Comparison of ENCODE assay signal across 1 cellular context in the genomic region with DNA sequence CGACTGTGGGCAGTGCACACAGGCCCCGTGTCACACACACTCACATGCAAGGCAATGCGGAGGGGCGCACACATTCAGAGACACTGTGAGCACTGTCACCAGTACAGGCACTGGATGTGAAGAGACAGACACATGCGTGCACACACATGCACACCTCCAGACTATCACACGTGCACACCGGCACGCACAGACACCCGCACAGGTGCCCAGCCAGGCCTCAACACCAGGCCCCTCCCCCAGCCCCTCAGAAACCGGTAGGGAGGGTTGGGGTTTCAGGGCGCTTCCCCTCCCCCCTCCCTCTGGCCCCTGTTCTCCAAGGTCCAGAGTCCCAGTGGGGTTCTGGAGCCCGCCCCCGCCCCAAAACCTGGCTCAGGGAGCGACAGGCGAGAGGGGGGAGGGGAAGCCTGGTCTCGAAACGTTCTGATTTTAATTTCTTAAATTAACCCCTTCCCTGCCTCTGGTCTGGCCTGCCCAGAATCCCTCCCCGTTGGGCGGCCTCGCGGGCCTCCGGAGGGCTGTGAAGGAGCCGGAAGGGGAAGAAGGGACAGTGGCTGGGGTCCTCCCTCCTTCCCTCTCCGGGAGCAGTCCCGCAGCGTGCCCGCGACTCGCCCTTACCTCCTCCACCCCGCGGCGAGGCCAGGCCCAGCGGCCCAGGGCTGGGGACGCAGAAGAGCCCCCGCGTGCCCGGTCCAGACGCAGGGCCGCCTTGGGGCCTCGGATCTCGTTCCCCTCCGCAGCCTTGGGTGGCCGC.
TF ChIP-seq lines count a peak whose summit lies in the region.

No MANE protein-coding gene starts in this region.

TF ChIP-seq in GM12878, 131 proteins besides CTCF, POLR2A, EP300 and RAD21 (continues in another document):
- no peak for TF ChIP-seq SUPT20H (IDR thresholded peaks at IDR 0.05; ENCODE audit: borderline replicate concordance, control insufficient read depth, low read depth, low read length)
- no peak for TF ChIP-seq MYB (IDR thresholded peaks at IDR 0.05; ENCODE audit: borderline replicate concordance, low read depth, low read length)
- TF ChIP-seq SUZ12 (IDR thresholded peaks at IDR 0.05; ENCODE audit: unreplicated experiment): no peak
- TF ChIP-seq MEF2B (IDR thresholded peaks at IDR 0.05; ENCODE audit: partially characterized antibody, poor library complexity, severe bottlenecking): peak; percentile 18
- TF ChIP-seq IKZF2 (IDR thresholded peaks at IDR 0.05): 0 out of 4 replicates have a peak, but pooled peaks of 1 of the 2 experiments have one; percentile 19
- no peak for TF ChIP-seq TAF1 (IDR thresholded peaks at IDR 0.05; ENCODE audit: borderline replicate concordance, low read depth, low read length)
- no peak for TF ChIP-seq SREBF2 (IDR thresholded peaks at IDR 0.05; ENCODE audit: low read length)
- TF ChIP-seq, protein P1, sequence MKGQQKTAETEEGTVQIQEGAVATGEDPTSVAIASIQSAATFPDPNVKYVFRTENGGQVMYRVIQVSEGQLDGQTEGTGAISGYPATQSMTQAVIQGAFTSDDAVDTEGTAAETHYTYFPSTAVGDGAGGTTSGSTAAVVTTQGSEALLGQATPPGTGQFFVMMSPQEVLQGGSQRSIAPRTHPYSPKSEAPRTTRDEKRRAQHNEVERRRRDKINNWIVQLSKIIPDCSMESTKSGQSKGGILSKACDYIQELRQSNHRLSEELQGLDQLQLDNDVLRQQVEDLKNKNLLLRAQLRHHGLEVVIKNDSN (IDR thresholded peaks at IDR 0.05; ENCODE audit: borderline replicate concordance, extremely low read length, insufficient read depth, low read depth, low read length): no peak
- TF ChIP-seq YY1 (IDR thresholded peaks at IDR 0.05; ENCODE audit: low read depth, low read length): no peak; the same call in 1 of the 2 replicates
- no peak for TF ChIP-seq HDAC2 (IDR thresholded peaks at IDR 0.05)
- TF ChIP-seq, protein P2, sequence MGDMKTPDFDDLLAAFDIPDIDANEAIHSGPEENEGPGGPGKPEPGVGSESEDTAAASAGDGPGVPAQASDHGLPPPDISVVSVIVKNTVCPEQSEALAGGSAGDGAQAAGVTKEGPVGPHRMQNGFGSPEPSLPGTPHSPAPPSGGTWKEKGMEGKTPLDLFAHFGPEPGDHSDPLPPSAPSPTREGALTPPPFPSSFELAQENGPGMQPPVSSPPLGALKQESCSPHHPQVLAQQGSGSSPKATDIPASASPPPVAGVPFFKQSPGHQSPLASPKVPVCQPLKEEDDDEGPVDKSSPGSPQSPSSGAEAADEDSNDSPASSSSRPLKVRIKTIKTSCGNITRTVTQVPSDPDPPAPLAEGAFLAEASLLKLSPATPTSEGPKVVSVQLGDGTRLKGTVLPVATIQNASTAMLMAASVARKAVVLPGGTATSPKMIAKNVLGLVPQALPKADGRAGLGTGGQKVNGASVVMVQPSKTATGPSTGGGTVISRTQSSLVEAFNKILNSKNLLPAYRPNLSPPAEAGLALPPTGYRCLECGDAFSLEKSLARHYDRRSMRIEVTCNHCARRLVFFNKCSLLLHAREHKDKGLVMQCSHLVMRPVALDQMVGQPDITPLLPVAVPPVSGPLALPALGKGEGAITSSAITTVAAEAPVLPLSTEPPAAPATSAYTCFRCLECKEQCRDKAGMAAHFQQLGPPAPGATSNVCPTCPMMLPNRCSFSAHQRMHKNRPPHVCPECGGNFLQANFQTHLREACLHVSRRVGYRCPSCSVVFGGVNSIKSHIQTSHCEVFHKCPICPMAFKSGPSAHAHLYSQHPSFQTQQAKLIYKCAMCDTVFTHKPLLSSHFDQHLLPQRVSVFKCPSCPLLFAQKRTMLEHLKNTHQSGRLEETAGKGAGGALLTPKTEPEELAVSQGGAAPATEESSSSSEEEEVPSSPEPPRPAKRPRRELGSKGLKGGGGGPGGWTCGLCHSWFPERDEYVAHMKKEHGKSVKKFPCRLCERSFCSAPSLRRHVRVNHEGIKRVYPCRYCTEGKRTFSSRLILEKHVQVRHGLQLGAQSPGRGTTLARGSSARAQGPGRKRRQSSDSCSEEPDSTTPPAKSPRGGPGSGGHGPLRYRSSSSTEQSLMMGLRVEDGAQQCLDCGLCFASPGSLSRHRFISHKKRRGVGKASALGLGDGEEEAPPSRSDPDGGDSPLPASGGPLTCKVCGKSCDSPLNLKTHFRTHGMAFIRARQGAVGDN (IDR thresholded peaks at IDR 0.05): no peak
- TF ChIP-seq NFYA (IDR thresholded peaks at IDR 0.05; ENCODE audit: borderline replicate concordance, low read depth, low read length): no peak
- TF ChIP-seq, protein P3, sequence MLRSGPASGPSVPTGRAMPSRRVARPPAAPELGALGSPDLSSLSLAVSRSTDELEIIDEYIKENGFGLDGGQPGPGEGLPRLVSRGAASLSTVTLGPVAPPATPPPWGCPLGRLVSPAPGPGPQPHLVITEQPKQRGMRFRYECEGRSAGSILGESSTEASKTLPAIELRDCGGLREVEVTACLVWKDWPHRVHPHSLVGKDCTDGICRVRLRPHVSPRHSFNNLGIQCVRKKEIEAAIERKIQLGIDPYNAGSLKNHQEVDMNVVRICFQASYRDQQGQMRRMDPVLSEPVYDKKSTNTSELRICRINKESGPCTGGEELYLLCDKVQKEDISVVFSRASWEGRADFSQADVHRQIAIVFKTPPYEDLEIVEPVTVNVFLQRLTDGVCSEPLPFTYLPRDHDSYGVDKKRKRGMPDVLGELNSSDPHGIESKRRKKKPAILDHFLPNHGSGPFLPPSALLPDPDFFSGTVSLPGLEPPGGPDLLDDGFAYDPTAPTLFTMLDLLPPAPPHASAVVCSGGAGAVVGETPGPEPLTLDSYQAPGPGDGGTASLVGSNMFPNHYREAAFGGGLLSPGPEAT (IDR thresholded peaks at IDR 0.05; ENCODE audit: low read depth): no peak
- TF ChIP-seq RAD51 (IDR thresholded peaks at IDR 0.05): no peak
- TF ChIP-seq BMI1 (IDR thresholded peaks at IDR 0.05; ENCODE audit: borderline replicate concordance): no peak
- TF ChIP-seq, protein P4, sequence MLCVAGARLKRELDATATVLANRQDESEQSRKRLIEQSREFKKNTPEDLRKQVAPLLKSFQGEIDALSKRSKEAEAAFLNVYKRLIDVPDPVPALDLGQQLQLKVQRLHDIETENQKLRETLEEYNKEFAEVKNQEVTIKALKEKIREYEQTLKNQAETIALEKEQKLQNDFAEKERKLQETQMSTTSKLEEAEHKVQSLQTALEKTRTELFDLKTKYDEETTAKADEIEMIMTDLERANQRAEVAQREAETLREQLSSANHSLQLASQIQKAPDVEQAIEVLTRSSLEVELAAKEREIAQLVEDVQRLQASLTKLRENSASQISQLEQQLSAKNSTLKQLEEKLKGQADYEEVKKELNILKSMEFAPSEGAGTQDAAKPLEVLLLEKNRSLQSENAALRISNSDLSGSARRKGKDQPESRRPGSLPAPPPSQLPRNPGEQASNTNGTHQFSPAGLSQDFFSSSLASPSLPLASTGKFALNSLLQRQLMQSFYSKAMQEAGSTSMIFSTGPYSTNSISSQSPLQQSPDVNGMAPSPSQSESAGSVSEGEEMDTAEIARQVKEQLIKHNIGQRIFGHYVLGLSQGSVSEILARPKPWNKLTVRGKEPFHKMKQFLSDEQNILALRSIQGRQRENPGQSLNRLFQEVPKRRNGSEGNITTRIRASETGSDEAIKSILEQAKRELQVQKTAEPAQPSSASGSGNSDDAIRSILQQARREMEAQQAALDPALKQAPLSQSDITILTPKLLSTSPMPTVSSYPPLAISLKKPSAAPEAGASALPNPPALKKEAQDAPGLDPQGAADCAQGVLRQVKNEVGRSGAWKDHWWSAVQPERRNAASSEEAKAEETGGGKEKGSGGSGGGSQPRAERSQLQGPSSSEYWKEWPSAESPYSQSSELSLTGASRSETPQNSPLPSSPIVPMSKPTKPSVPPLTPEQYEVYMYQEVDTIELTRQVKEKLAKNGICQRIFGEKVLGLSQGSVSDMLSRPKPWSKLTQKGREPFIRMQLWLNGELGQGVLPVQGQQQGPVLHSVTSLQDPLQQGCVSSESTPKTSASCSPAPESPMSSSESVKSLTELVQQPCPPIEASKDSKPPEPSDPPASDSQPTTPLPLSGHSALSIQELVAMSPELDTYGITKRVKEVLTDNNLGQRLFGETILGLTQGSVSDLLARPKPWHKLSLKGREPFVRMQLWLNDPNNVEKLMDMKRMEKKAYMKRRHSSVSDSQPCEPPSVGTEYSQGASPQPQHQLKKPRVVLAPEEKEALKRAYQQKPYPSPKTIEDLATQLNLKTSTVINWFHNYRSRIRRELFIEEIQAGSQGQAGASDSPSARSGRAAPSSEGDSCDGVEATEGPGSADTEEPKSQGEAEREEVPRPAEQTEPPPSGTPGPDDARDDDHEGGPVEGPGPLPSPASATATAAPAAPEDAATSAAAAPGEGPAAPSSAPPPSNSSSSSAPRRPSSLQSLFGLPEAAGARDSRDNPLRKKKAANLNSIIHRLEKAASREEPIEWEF (IDR thresholded peaks at IDR 0.05; ENCODE audit: insufficient replicate concordance, low read depth, low read length): no peak
- TF ChIP-seq NBN (IDR thresholded peaks at IDR 0.05): 0 out of 2 replicates have a peak, but pooled peaks have one; percentile 16
- TF ChIP-seq PAX5 (IDR thresholded peaks at IDR 0.05; ENCODE audit: borderline replicate concordance, low read depth, low read length): no peak
- TF ChIP-seq LARP7 (IDR thresholded peaks at IDR 0.05): peak; percentile 26; the same call in 1 of the 2 replicates
- TF ChIP-seq MXI1 (IDR thresholded peaks at IDR 0.05; ENCODE audit: low read depth, low read length): peak; percentile 45; the same call in 1 of the 2 replicates
- no peak for TF ChIP-seq RBBP5 (conservative IDR thresholded peaks at IDR 0.05)
- TF ChIP-seq ETV6 (conservative IDR thresholded peaks at IDR 0.05 in 1 of 2, IDR thresholded peaks at IDR 0.05 in 1 of 2; ENCODE audit: borderline replicate concordance in 1 of 2, low read depth in 1 of 2): no peak
- TF ChIP-seq, protein P5, sequence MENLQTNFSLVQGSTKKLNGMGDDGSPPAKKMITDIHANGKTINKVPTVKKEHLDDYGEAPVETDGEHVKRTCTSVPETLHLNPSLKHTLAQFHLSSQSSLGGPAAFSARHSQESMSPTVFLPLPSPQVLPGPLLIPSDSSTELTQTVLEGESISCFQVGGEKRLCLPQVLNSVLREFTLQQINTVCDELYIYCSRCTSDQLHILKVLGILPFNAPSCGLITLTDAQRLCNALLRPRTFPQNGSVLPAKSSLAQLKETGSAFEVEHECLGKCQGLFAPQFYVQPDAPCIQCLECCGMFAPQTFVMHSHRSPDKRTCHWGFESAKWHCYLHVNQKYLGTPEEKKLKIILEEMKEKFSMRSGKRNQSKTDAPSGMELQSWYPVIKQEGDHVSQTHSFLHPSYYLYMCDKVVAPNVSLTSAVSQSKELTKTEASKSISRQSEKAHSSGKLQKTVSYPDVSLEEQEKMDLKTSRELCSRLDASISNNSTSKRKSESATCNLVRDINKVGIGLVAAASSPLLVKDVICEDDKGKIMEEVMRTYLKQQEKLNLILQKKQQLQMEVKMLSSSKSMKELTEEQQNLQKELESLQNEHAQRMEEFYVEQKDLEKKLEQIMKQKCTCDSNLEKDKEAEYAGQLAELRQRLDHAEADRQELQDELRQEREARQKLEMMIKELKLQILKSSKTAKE (IDR thresholded peaks at IDR 0.05; ENCODE audit: low read depth, poor library complexity, severe bottlenecking): no peak
- TF ChIP-seq EED (IDR thresholded peaks at IDR 0.05; ENCODE audit: low read depth): no peak
- TF ChIP-seq RB1 (IDR thresholded peaks at IDR 0.05; ENCODE audit: borderline replicate concordance): no peak
- no peak for TF ChIP-seq ATF7 (IDR thresholded peaks at IDR 0.05; ENCODE audit: low read depth)
- TF ChIP-seq EZH2 (IDR thresholded peaks at IDR 0.05; ENCODE audit: borderline replicate concordance, control insufficient read depth, low read depth, low read length): no peak
- TF ChIP-seq, protein P6, sequence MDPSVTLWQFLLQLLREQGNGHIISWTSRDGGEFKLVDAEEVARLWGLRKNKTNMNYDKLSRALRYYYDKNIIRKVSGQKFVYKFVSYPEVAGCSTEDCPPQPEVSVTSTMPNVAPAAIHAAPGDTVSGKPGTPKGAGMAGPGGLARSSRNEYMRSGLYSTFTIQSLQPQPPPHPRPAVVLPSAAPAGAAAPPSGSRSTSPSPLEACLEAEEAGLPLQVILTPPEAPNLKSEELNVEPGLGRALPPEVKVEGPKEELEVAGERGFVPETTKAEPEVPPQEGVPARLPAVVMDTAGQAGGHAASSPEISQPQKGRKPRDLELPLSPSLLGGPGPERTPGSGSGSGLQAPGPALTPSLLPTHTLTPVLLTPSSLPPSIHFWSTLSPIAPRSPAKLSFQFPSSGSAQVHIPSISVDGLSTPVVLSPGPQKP (IDR thresholded peaks at IDR 0.05; ENCODE audit: low read depth, low read length): no peak
- TF ChIP-seq ZNF384 (IDR thresholded peaks at IDR 0.05; ENCODE audit: borderline replicate concordance, low read depth, low read length): no peak
- no peak for TF ChIP-seq SMARCA5 (IDR thresholded peaks at IDR 0.05)
- no peak for TF ChIP-seq MTA3 (IDR thresholded peaks at IDR 0.05; ENCODE audit: borderline replicate concordance, low read length)
- no peak for TF ChIP-seq HDGF (IDR thresholded peaks at IDR 0.05)
- no peak for TF ChIP-seq PAX8 (IDR thresholded peaks at IDR 0.05)
- TF ChIP-seq, protein P7, sequence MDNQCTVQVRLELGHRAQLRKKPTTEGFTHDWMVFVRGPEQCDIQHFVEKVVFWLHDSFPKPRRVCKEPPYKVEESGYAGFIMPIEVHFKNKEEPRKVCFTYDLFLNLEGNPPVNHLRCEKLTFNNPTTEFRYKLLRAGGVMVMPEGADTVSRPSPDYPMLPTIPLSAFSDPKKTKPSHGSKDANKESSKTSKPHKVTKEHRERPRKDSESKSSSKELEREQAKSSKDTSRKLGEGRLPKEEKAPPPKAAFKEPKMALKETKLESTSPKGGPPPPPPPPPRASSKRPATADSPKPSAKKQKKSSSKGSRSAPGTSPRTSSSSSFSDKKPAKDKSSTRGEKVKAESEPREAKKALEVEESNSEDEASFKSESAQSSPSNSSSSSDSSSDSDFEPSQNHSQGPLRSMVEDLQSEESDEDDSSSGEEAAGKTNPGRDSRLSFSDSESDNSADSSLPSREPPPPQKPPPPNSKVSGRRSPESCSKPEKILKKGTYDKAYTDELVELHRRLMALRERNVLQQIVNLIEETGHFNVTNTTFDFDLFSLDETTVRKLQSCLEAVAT (IDR thresholded peaks at IDR 0.05): no peak
- TF ChIP-seq KLF5 (IDR thresholded peaks at IDR 0.05; ENCODE audit: partially characterized antibody): no peak
- no peak for TF ChIP-seq RFX5 (IDR thresholded peaks at IDR 0.05; ENCODE audit: low read depth, low read length)
- TF ChIP-seq, protein P8, sequence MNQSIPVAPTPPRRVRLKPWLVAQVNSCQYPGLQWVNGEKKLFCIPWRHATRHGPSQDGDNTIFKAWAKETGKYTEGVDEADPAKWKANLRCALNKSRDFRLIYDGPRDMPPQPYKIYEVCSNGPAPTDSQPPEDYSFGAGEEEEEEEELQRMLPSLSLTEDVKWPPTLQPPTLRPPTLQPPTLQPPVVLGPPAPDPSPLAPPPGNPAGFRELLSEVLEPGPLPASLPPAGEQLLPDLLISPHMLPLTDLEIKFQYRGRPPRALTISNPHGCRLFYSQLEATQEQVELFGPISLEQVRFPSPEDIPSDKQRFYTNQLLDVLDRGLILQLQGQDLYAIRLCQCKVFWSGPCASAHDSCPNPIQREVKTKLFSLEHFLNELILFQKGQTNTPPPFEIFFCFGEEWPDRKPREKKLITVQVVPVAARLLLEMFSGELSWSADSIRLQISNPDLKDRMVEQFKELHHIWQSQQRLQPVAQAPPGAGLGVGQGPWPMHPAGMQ (IDR thresholded peaks at IDR 0.05; ENCODE audit: borderline replicate concordance): no peak
- TF ChIP-seq CHD1 (IDR thresholded peaks at IDR 0.05; ENCODE audit: low read depth, low read length): no peak
- no peak for TF ChIP-seq ESRRA (IDR thresholded peaks at IDR 0.05; ENCODE audit: low read length)
- peak; percentile 29; the same call in 1 of the 2 replicates for TF ChIP-seq MTA2 (IDR thresholded peaks at IDR 0.05; ENCODE audit: low read depth)
